1 cellular context compared by ENCODE assay signal in the genomic region with DNA sequence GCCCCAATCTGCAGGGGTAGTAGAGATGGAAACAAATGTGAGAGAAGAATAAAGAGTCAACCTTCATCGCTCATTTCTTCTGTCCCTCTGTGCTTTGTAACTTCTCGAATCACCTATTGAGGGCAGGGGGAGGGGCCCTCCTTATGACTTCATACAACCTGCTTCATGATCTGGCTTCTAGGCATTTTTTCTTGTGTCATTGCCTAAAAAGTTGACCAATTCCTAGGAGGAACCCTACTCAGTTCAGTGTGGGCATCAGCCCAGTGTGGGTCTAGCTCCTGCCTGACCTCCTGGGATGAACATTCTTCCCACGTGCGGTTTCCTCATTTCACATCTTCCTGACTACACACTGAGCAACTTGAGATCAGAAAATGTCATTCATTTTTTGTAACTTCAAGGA.
A peak's percentile ranks its signal among the peaks of the same experiment; 100 is the strongest.
TF ChIP-seq lines count a peak whose summit lies in the region.

No MANE protein-coding gene starts in this region.

TF ChIP-seq in IMR-90, 13 proteins besides CTCF, POLR2A, EP300 and RAD21:
- peak; percentile 42 for TF ChIP-seq CEBPB (IDR thresholded peaks at IDR 0.05; ENCODE audit: low read depth, low read length)
- TF ChIP-seq NFE2L2 (IDR thresholded peaks at IDR 0.05; ENCODE audit: low read depth, low read length), result no peak
- TF ChIP-seq, protein P1, sequence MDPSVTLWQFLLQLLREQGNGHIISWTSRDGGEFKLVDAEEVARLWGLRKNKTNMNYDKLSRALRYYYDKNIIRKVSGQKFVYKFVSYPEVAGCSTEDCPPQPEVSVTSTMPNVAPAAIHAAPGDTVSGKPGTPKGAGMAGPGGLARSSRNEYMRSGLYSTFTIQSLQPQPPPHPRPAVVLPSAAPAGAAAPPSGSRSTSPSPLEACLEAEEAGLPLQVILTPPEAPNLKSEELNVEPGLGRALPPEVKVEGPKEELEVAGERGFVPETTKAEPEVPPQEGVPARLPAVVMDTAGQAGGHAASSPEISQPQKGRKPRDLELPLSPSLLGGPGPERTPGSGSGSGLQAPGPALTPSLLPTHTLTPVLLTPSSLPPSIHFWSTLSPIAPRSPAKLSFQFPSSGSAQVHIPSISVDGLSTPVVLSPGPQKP (IDR thresholded peaks at IDR 0.05; ENCODE audit: borderline replicate concordance, low read depth, low read length), result no peak
TF ChIP-seq in IMR-90: peak in this region for 1.
